Comparison of ENCODE assay signal across 23 cellular contexts in genomic region chr6:2204272-2204671, GRCh38. TPM values are rescaled to one million over a fixed set of nuclear protein-coding genes. Genes with fewer than 3 reads are reported as not detected.
DNase-seq lines count a peak whose midpoint lies in the region; ATAC-seq and TF ChIP-seq lines count a peak whose summit lies in the region.
"Had no signal": no experiment of that assay in that cellular context is flagged by ENCODE, and none has a peak within 500 bp of the region (broad histone marks: within the 10 kb centered on the region; RNA-seq: fewer than 3 reads in every experiment).

No MANE protein-coding gene starts in this region.

- H3F3A ChIP-seq in GM23248 (ENCODE audit: insufficient read depth): no peaks in the 10 kb centered on the region

- H3K4me2 ChIP-seq in GM23248 (ENCODE audit: unreplicated experiment): no peak overlapping the region
- H3K4me2 ChIP-seq: KMS-11 had no signal

- no peaks in the 10 kb centered on the region for H3K9me3 ChIP-seq in GM23248 (ENCODE audit: low read depth)

- no peaks in the 10 kb centered on the region for H3K27me3 ChIP-seq in GM23248 (replicated peaks; ENCODE audit: insufficient read depth)

- H3K27ac Mint-ChIP-seq in activated T-cell treated with anti-CD3 and anti-CD28 coated beads, Interleukin-2, amount 50 U/mL, for 72 hours: peak overlapping the region; percentile 13
- H3K27ac Mint-ChIP-seq: T-cell had no signal

- no peaks in the 10 kb centered on the region for H3K36me3 Mint-ChIP-seq in activated T-cell treated with anti-CD3 and anti-CD28 coated beads, Interleukin-2, amount 50 U/mL, for 72 hours (ENCODE audit: insufficient read depth in 2 of 2)
- peaks cover 1% of the 10 kb centered on the region for H3K36me3 Mint-ChIP-seq in activated T-cell treated with anti-CD3 and anti-CD28 coated beads, Interleukin-2, amount 50 U/mL, for 4 hours (ENCODE audit: insufficient read depth)
- H3K36me3 Mint-ChIP-seq: T-cell had no signal

- H3K4me1 Mint-ChIP-seq in activated T-cell treated with anti-CD3 and anti-CD28 coated beads, Interleukin-2, amount 50 U/mL, for 72 hours (ENCODE audit: low read depth): no peaks in the 10 kb centered on the region
- H3K4me1 Mint-ChIP-seq in activated T-cell treated with anti-CD3 and anti-CD28 coated beads, Interleukin-2, amount 50 U/mL, for 4 hours (ENCODE audit: low read depth): no peaks in the 10 kb centered on the region
- H3K4me1 Mint-ChIP-seq: T-cell had no signal

- no peak overlapping the region for H3K9ac ChIP-seq in GM23248
- H3K9ac ChIP-seq: KMS-11 had no signal

- H3K79me2 ChIP-seq in GM23248 (ENCODE audit: insufficient read depth): no peaks in the 10 kb centered on the region

- no peaks in the 10 kb centered on the region for H4K20me1 ChIP-seq in GM23248 (ENCODE audit: insufficient read depth)

- no peak for DNase-seq in activated T-cell treated with anti-CD3 and anti-CD28 coated beads, Interleukin-2, amount 50 U/mL, for 72 hours
- DNase-seq in activated T-cell treated with anti-CD3 and anti-CD28 coated beads, Interleukin-2, amount 50 U/mL, for 4 hours: no peak
- DNase-seq in NCI-H2029 (lab: John Stamatoyannopoulos, UW) (peak; percentile 63), NCI-H2196 treated with DMSO at 0.1 percent for 48 hours (lab: John Stamatoyannopoulos, UW; ENCODE audit: unreplicated experiment) (peak; percentile 45), epithelial cell of esophagus (ENCODE audit: low read depth) (peak; percentile 27), GM23248 (no peak), KG1 (lab: John Stamatoyannopoulos, UW) (no peak)
- DNase-seq: 8988T, DMS153, IMR-90, NCI-H1048, NCI-H146, NCI-H1930, NCI-H2171 treated with DMSO at 0.1 percent for 48 hours, NCI-H446 treated with DMSO at 0.1 percent for 48 hours, NCI-H526, NCI-H82, SHP77, T-cell had no signal

- no peak for TF ChIP-seq CTCF in epithelial cell of esophagus (IDR thresholded peaks at IDR 0.05; ENCODE audit: insufficient read depth, low read depth, low read length, missing control alignments)

- H2AFZ ChIP-seq in GM23248: no peak overlapping the region

- ATAC-seq in activated T-cell treated with anti-CD3 and anti-CD28 coated beads, Interleukin-2, amount 50 U/mL, for 72 hours (replicated peaks in 1 of 2): no peak
- no peak for ATAC-seq in activated T-cell treated with anti-CD3 and anti-CD28 coated beads, Interleukin-2, amount 50 U/mL, for 4 hours
- ATAC-seq in GM19397 (IDR thresholded peaks at IDR 0.05; ENCODE audit: unreplicated experiment): no peak
- ATAC-seq: Panc1, T-cell had no signal

- no peaks in the 10 kb centered on the region for H3K9me2 ChIP-seq in GM23248 (ENCODE audit: insufficient read depth)

- H3K4me3 ChIP-seq in epithelial cell of esophagus (ENCODE audit: low read length) (no peak overlapping the region), GM23248 (no peak overlapping the region)

- H3K4me1 ChIP-seq in GM23248 (ENCODE audit: insufficient read depth): no peaks in the 10 kb centered on the region

- no peaks in the 10 kb centered on the region for H3K36me3 ChIP-seq in GM23248 (ENCODE audit: low read depth)

- no peaks in the 10 kb centered on the region for H3K9me3 Mint-ChIP-seq in activated T-cell treated with anti-CD3 and anti-CD28 coated beads, Interleukin-2, amount 50 U/mL, for 72 hours
- H3K9me3 Mint-ChIP-seq in activated T-cell treated with anti-CD3 and anti-CD28 coated beads, Interleukin-2, amount 50 U/mL, for 4 hours: no peaks in the 10 kb centered on the region
- H3K9me3 Mint-ChIP-seq: T-cell had no signal

- H3K4me3 Mint-ChIP-seq in activated T-cell treated with anti-CD3 and anti-CD28 coated beads, Interleukin-2, amount 50 U/mL, for 72 hours: no peak overlapping the region
- no peak overlapping the region for H3K4me3 Mint-ChIP-seq in activated T-cell treated with anti-CD3 and anti-CD28 coated beads, Interleukin-2, amount 50 U/mL, for 4 hours
- H3K4me3 Mint-ChIP-seq: T-cell had no signal

- H3K27ac ChIP-seq in GM23248: no peak overlapping the region
- H3K27ac ChIP-seq: KMS-11, RWPE1 had no signal

- in situ Hi-C loops in GM23248 (cut with MboI): no loop called here

- H3K27me3 Mint-ChIP-seq in activated T-cell treated with anti-CD3 and anti-CD28 coated beads, Interleukin-2, amount 50 U/mL, for 72 hours (ENCODE audit: low read depth): no peaks in the 10 kb centered on the region
- no peaks in the 10 kb centered on the region for H3K27me3 Mint-ChIP-seq in activated T-cell treated with anti-CD3 and anti-CD28 coated beads, Interleukin-2, amount 50 U/mL, for 4 hours (ENCODE audit: low read depth)
- H3K27me3 Mint-ChIP-seq: T-cell had no signal

- WGBS in GM23248 (ENCODE audit: low coverage in 1 of 2, low lambda C conversion rate in 2 of 2, missing lambda C conversion rate in 2 of 2), 2 experiments: 91 to 95% methylated on average over 2 of the region's 2 CpGs

RNA-seq across cellular contexts. Expression of gene GMDS, which starts 41.1 kb away (rescaled TPM):
- 10 to 100 TPM; 23.8 to 33.0 TPM for total RNA-seq in activated T-cell treated with anti-CD3 and anti-CD28 coated beads, Interleukin-2, amount 50 U/mL, for 72 hours
- total RNA-seq in activated T-cell treated with anti-CD3 and anti-CD28 coated beads, Interleukin-2, amount 50 U/mL, for 4 hours: 10 to 100 TPM; 38.9 to 48.0 (median 43.9) TPM
- 3.0 and 13.8 TPM in 2 replicates for total RNA-seq in GM23248 (2014; rRNA removed; shearing (Covaris generic))
- 12.6 and 14.1 TPM in 2 replicates for polyA plus RNA-seq in GM23248 (2016; fragmentation: Nextera tagmentation; extraction: Ambion mirVana)

Comparison
In these comparisons a context has a peak if more than half of its experiments do, and no peak if none do; other contexts are left out.
1. DNase-seq: peak in NCI-H2029 (single experiment), NCI-H2196 treated with DMSO at 0.1 percent for 48 hours (single experiment) and epithelial cell of esophagus (single experiment); none in activated T-cell treated with anti-CD3 and anti-CD28 coated beads, Interleukin-2, amount 50 U/mL, for 72 hours (0 of 2), activated T-cell treated with anti-CD3 and anti-CD28 coated beads, Interleukin-2, amount 50 U/mL, for 4 hours (single experiment), GM23248 (single experiment) and KG1 (single experiment).